ENCODE assay signal across 8 cellular contexts in the genomic region with DNA sequence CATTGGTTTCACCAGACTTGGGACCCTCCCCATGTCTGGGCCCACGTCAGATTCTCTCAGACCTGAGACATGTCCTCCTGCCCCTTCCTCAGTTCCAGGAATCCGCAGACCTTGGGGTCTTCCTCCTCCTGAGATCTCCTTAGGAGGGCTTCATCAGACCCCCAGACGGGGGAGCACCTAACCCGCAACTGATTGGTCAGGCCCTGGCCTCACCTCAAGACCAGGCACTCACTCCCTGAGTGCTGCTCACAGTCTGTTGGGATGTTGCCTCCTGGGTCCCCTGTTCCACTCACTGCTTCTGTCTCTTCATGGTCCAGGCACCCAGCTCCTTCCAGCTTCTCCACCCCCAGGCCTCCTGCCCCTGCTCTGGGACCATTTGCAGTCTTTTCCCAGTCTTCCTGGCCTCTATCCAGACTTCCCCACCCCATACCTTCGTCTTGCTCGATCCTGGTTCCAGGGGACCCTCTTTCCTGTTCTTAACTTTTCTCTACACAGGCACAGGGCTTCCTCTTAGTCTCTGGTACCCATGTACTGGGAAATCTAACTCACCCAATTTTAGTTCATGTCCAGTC. TPM values are rescaled to one million over a fixed set of nuclear protein-coding genes. Genes with fewer than 3 reads are reported as not detected.
DNase-seq lines count a peak whose midpoint lies in the region; ATAC-seq, FAIRE-seq and TF ChIP-seq lines count a peak whose summit lies in the region.

No MANE protein-coding gene starts in this region.

- H3K4me1 Mint-ChIP-seq in memory B cell = peaks cover 39% of the 10 kb centered on the region

- no peak for TF ChIP-seq RAD21 in K562 (CRISPR knock-in tag; conservative IDR thresholded peaks at IDR 0.05 in 1 of 2, IDR thresholded peaks at IDR 0.05 in 1 of 2)

- H3K9me3 ChIP-seq in right atrium auricular region (no peaks in the 10 kb centered on the region), K562 (replicated peaks; ENCODE audit: control insufficient read depth, insufficient read depth, low read depth, low read length) (no peaks in the 10 kb centered on the region), vagina (no peaks in the 10 kb centered on the region)

- H3K9me3 Mint-ChIP-seq in memory B cell = no peaks in the 10 kb centered on the region

- intact Hi-C loops in left cardiac atrium (cut with DNase I) (no loop called here), K562 (cut with micrococcal nuclease) (loop anchor here (5.0 kb wide), 1 partner anchor 47 kb away; a partner anchor contains a TSS), vagina (cut with DNase I) (no loop called here)

- WGBS in K562 (ENCODE audit: insufficient coverage, low coverage, missing lambda C conversion rate) = 9% methylated on average over 4 of the region's 6 CpGs

- POLR2A ChIA-PET in K562 (lab: Yijun Ruan, JAX) = interaction anchor here (0.7 kb wide), 1 partner anchor 150 kb away, joined by 4 read pairs; no protein-coding TSS in a partner anchor

- H3K4me3 ChIP-seq in right atrium auricular region (peak overlapping the region; percentile 80 to 87), K562 (peak overlapping the region; percentile 72), vagina (peak overlapping the region; percentile 87 to 90)

- no peaks in the 10 kb centered on the region; the same call in 1 of the 2 replicates for H4K20me1 ChIP-seq in K562 (replicated peaks; ENCODE audit: control insufficient read depth, insufficient read depth, low read length)

- CTCF ChIA-PET in K562 (lab: Yijun Ruan, JAX; ENCODE audit: low intra/inter-chr PET ratio) = no interaction called here

- no peak for FAIRE-seq in K562 (lab: Jason Lieb, UNC)

- H3K4me3 Mint-ChIP-seq in memory B cell = peak overlapping the region; percentile 83

- H3K79me2 ChIP-seq in K562 (ENCODE audit: control insufficient read depth, insufficient read depth, low read length) = peaks cover 44% of the 10 kb centered on the region

- H3K9ac ChIP-seq in K562 (ENCODE audit: insufficient read depth in 1 of 2, low read depth in 2 of 2, low read length in 2 of 2) = peak overlapping the region; percentile 63 to 93

- peaks cover 2% of the 10 kb centered on the region for H3K36me3 Mint-ChIP-seq in memory B cell

- in situ Hi-C loops in K562 (cut with MboI) = no loop called here

- TF ChIP-seq POLR2A in K562 (conservative IDR thresholded peaks at IDR 0.05) (no peak), vagina (IDR thresholded peaks at IDR 0.05) (no peak)

- H3K4me1 ChIP-seq in right atrium auricular region (peaks cover 0 to 43% of the 10 kb centered on the region in 2 donors), K562 (replicated peaks in 1 of 2; ENCODE audit: control insufficient read depth in 2 of 2, insufficient read depth in 2 of 2, low read length in 2 of 2) (peaks cover 20 to 38% of the 10 kb centered on the region in 2 experiments; a peak in 4 of 5 replicates), vagina (peaks cover 40% of the 10 kb centered on the region)

- H3K27ac ChIP-seq in right atrium auricular region (peak overlapping the region; percentile 88 to 89), K562 (ENCODE audit: extremely low read depth, low read depth, low read length) (peak overlapping the region; percentile 67; the same call in 2 of the 3 replicates), vagina (peak overlapping the region; percentile 88)

- no peak for TF ChIP-seq CTCF in right atrium auricular region (IDR thresholded peaks at IDR 0.05)
- no peak for TF ChIP-seq CTCF in K562 (IDR thresholded peaks at IDR 0.05 in 2 of 3, conservative IDR thresholded peaks at IDR 0.05 in 1 of 3; ENCODE audit: insufficient read depth in 2 of 3, low read depth in 1 of 3, low read length in 3 of 3)
- no peak for TF ChIP-seq CTCF in vagina (IDR thresholded peaks at IDR 0.05)

- H3K27ac Mint-ChIP-seq in memory B cell = peak overlapping the region; percentile 58

- no peaks in the 10 kb centered on the region for H3K27me3 Mint-ChIP-seq in memory B cell

- DNase-seq in right atrium auricular region (ENCODE audit: low spot score) (no peak), left cardiac atrium (no peak), K562 (ENCODE audit: extremely low read depth in 1 of 4, low spot score in 3 of 4) (peak in 3 of 4 experiments; percentile 17 to 30 (median 23)), memory B cell (ENCODE audit: low spot score in 2 of 2) (no peak), vagina (ENCODE audit: extremely low spot score in 2 of 2) (no peak), NCI-H510A (lab: John Stamatoyannopoulos, UW) (no peak), cerebellar nuclear complex (lab: John Stamatoyannopoulos, UW) (no peak)

- no TSS peak for BruUV-seq in K562 (replicated peaks; lab: Mats Ljungman, UMichigan)

- H3K36me3 ChIP-seq in right atrium auricular region = no peaks in the 10 kb centered on the region
- H3K36me3 ChIP-seq in K562 (ENCODE audit: control insufficient read depth, insufficient read depth, low read length) = peaks cover 5% of the 10 kb centered on the region; the same call in 1 of the 3 replicates
- H3K36me3 ChIP-seq in vagina = peaks cover 0 to 5% of the 10 kb centered on the region in 2 donors

- peak overlapping the region; percentile 74 for H3K4me2 ChIP-seq in K562 (ENCODE audit: insufficient read depth, low read length)

- ATAC-seq in left cardiac atrium (no peak), K562 (peak; percentile 17; the same call in 2 of the 3 replicates), memory B cell (ENCODE audit: low read depth) (no peak), HG03139 (IDR thresholded peaks at IDR 0.05; ENCODE audit: unreplicated experiment) (no peak)

- no peaks in the 10 kb centered on the region for H3K27me3 ChIP-seq in right atrium auricular region
- no peaks in the 10 kb centered on the region for H3K27me3 ChIP-seq in K562 (ENCODE audit: control insufficient read depth in 2 of 2, insufficient read depth in 2 of 2, low read length in 2 of 2)
- no peaks in the 10 kb centered on the region for H3K27me3 ChIP-seq in vagina

- TF ChIP-seq EP300 in K562 (IDR thresholded peaks at IDR 0.05; ENCODE audit: low read length) = no peak

- peak overlapping the region; percentile 51; the same call in 1 of the 2 replicates for H2AFZ ChIP-seq in K562 (ENCODE audit: low read depth, low read length)

- H3K9me1 ChIP-seq in K562 (ENCODE audit: control insufficient read depth, insufficient read depth, low read length) = no peaks in the 10 kb centered on the region

RNA-seq across cellular contexts. Expression of a gene that starts 1.2 kb away (rescaled TPM):
- 10 to 100 TPM; 14.0 to 22.1 TPM for total RNA-seq in right atrium auricular region
- 10 to 100 TPM; 14.6 to 15.1 TPM for total RNA-seq in left cardiac atrium
- 6.8 and 7.2 TPM in 2 replicates for total RNA-seq in K562 (2011; cell fraction: chromatin; rRNA removed; ENCODE audit: low replicate concordance)
- total RNA-seq in K562 (2011; cell fraction: nucleolus; rRNA removed) = 5.8 and 6.8 TPM in 2 replicates
- total RNA-seq in K562 (2011; cell fraction: nucleoplasm; rRNA removed) = 9.2 and 13.9 TPM in 2 replicates
- 2.8 and 2.9 TPM in 2 replicates for total RNA-seq in K562 (2014; rRNA removed)
- 3.7 and 4.1 TPM in 2 replicates for total RNA-seq in K562 (2014; rRNA removed; fragmentation: Illumina TruSeq; extraction: Trizol)
- 3.3 TPM in 2 replicates for total RNA-seq in K562 (2015; rRNA removed; fragmentation: Illumina TruSeq; extraction: Trizol)
- total RNA-seq in K562 (2021) = 4.8 and 6.4 TPM in 2 replicates
- 5.9 and 6.6 TPM in 2 replicates for polyA plus RNA-seq in K562 (2011; rRNA removed)
- 3.1 and 5.5 TPM in 2 replicates for polyA plus RNA-seq in K562 (2011; cell fraction: cytosol; rRNA removed)
- 5.2 and 6.2 TPM in 2 replicates for polyA plus RNA-seq in K562 (2011; cell fraction: nucleus; rRNA removed)
- polyA plus RNA-seq in K562 (2012) = 5.2 and 6.2 TPM in 2 replicates
- 5.9 TPM in 2 replicates for polyA plus RNA-seq in K562 (2014; fragmentation: Illumina TruSeq; extraction: Trizol)
- 1 to 10 TPM; 1.2 to 1.3 TPM for polyA plus RNA-seq in K562 (2014; fragmentation: Nextera tagmentation; extraction: Ambion mirVana)
- 3.3 and 4.2 TPM in 2 replicates for polyA plus RNA-seq in K562 (2014; rRNA removed)
- 7.7 and 11.4 TPM in 2 replicates for polyA minus RNA-seq in K562 (2011; rRNA and poly(A)+ RNA removed)
- 4.1 and 5.4 TPM in 2 replicates for polyA minus RNA-seq in K562 (2011; cell fraction: cytosol; rRNA and poly(A)+ RNA removed)
- 2.7 TPM in 2 replicates for polyA minus RNA-seq in K562 (2011; cell fraction: nucleus; rRNA and poly(A)+ RNA removed)
- 11.3 TPM for total RNA-seq in vagina

RNA-seq across cellular contexts. Expression of a gene that starts 1.4 kb away (rescaled TPM):
- 10 to 100 TPM; 11.1 to 47.0 TPM for total RNA-seq in right atrium auricular region
- total RNA-seq in left cardiac atrium = 10 to 100 TPM; 21.7 to 30.5 TPM
- 34.0 and 74.5 TPM in 2 replicates for total RNA-seq in K562 (2011; cell fraction: chromatin; rRNA removed; ENCODE audit: low replicate concordance)
- total RNA-seq in K562 (2011; cell fraction: nucleolus; rRNA removed) = 53.3 and 57.9 TPM in 2 replicates
- 40.1 and 41.6 TPM in 2 replicates for total RNA-seq in K562 (2011; cell fraction: nucleoplasm; rRNA removed)
- total RNA-seq in K562 (2014; rRNA removed) = 11.3 and 19.6 TPM in 2 replicates
- total RNA-seq in K562 (2014; rRNA removed; fragmentation: Illumina TruSeq; extraction: Trizol) = 9.4 and 11.4 TPM in 2 replicates
- 11.3 and 12.4 TPM in 2 replicates for total RNA-seq in K562 (2015; rRNA removed; fragmentation: Illumina TruSeq; extraction: Trizol)
- 19.2 and 22.5 TPM in 2 replicates for total RNA-seq in K562 (2021)
- polyA plus RNA-seq in K562 (2011; rRNA removed) = 10.5 and 12.2 TPM in 2 replicates
- polyA plus RNA-seq in K562 (2011; cell fraction: cytosol; rRNA removed) = 8.8 and 13.7 TPM in 2 replicates
- polyA plus RNA-seq in K562 (2011; cell fraction: nucleus; rRNA removed) = 37.0 and 44.6 TPM in 2 replicates
- polyA plus RNA-seq in K562 (2012) = 12.7 and 14.7 TPM in 2 replicates
- 15.0 and 17.4 TPM in 2 replicates for polyA plus RNA-seq in K562 (2014; fragmentation: Illumina TruSeq; extraction: Trizol)
- 1 to 10 TPM; 2.1 to 6.4 TPM for polyA plus RNA-seq in K562 (2014; fragmentation: Nextera tagmentation; extraction: Ambion mirVana)
- polyA plus RNA-seq in K562 (2014; rRNA removed) = 11.3 and 16.2 TPM in 2 replicates
- polyA minus RNA-seq in K562 (2011; rRNA and poly(A)+ RNA removed) = 10.4 and 17.1 TPM in 2 replicates
- polyA minus RNA-seq in K562 (2011; cell fraction: cytosol; rRNA and poly(A)+ RNA removed) = 6.6 and 9.9 TPM in 2 replicates
- polyA minus RNA-seq in K562 (2011; cell fraction: nucleus; rRNA and poly(A)+ RNA removed) = 10.0 and 10.9 TPM in 2 replicates
- total RNA-seq in vagina = 15.5 TPM

RNA-seq across cellular contexts. Expression of a gene that starts 47.4 kb away (rescaled TPM):
- total RNA-seq in right atrium auricular region (10 to 100 TPM; 18.2 to 27.7 TPM), left cardiac atrium (10 to 100 TPM; 17.8 to 22.2 TPM), K562 (2014; rRNA removed) (30.5 and 43.1 TPM in 2 replicates), K562 (2014; rRNA removed; fragmentation: Illumina TruSeq; extraction: Trizol) (18.0 and 19.3 TPM in 2 replicates), K562 (2015; rRNA removed; fragmentation: Illumina TruSeq; extraction: Trizol) (29.1 and 30.2 TPM in 2 replicates), K562 (2021) (36.7 and 37.9 TPM in 2 replicates), vagina (40.8 TPM)
- total RNA-seq in K562 (2011; cell fraction: chromatin; rRNA removed; ENCODE audit: low replicate concordance) = 53.7 and 130 TPM in 2 replicates
- total RNA-seq in K562 (2011; cell fraction: nucleolus; rRNA removed) = 88.3 and 90.6 TPM in 2 replicates
- 71.2 and 72.4 TPM in 2 replicates for total RNA-seq in K562 (2011; cell fraction: nucleoplasm; rRNA removed)
- polyA plus RNA-seq in K562 (2011; rRNA removed) (19.0 and 25.2 TPM in 2 replicates), K562 (2014; fragmentation: Illumina TruSeq; extraction: Trizol) (29.7 and 34.7 TPM in 2 replicates), K562 (2014; fragmentation: Nextera tagmentation; extraction: Ambion mirVana) (10 to 100 TPM in 1 of 2 experiments, 1 to 10 TPM in 1; 6.6 to 16.4 TPM), K562 (2014; rRNA removed) (26.1 and 27.5 TPM in 2 replicates)
- 21.7 and 32.1 TPM in 2 replicates for polyA plus RNA-seq in K562 (2011; cell fraction: cytosol; rRNA removed)
- polyA plus RNA-seq in K562 (2011; cell fraction: nucleus; rRNA removed) = 65.6 and 92.4 TPM in 2 replicates
- 24.0 and 30.6 TPM in 2 replicates for polyA plus RNA-seq in K562 (2012)
- 21.8 and 30.6 TPM in 2 replicates for polyA minus RNA-seq in K562 (2011; rRNA and poly(A)+ RNA removed)
- 21.8 and 23.7 TPM in 2 replicates for polyA minus RNA-seq in K562 (2011; cell fraction: cytosol; rRNA and poly(A)+ RNA removed)
- polyA minus RNA-seq in K562 (2011; cell fraction: nucleus; rRNA and poly(A)+ RNA removed) = 34.2 and 38.4 TPM in 2 replicates

Comparison
In these comparisons a context has a peak if more than half of its experiments do, and no peak if none do; other contexts are left out.
1. DNase-seq: peak in K562 (3 of 4); none in right atrium auricular region (single experiment), left cardiac atrium (single experiment), memory B cell (0 of 2), vagina (0 of 2), NCI-H510A (single experiment) and cerebellar nuclear complex (0 of 2).
2. Peak in every context shown above with its lines, with median percentiles within 50 percentile points of each other: H3K27ac ChIP-seq and H3K4me3 ChIP-seq.